8 cellular contexts compared by ENCODE assay signal in genomic region chr2:209960676-209961630, GRCh38. TPM values are rescaled to one million over a fixed set of nuclear protein-coding genes. Genes with fewer than 3 reads are reported as not detected.
DNase-seq lines count a peak whose midpoint lies in the region; ATAC-seq, FAIRE-seq and TF ChIP-seq lines count a peak whose summit lies in the region.

No MANE protein-coding gene starts in this region.

- peak; percentile 64 for TF ChIP-seq CTCF in HFF-Myc (IDR thresholded peaks at IDR 0.05; ENCODE audit: low read depth, low read length, missing control alignments)
- peak; percentile 67 for TF ChIP-seq CTCF in LNCAP (IDR thresholded peaks at IDR 0.05)
- peak; percentile 76 to 79 for TF ChIP-seq CTCF in mammary epithelial cell (conservative IDR thresholded peaks at IDR 0.05 in 1 of 2, IDR thresholded peaks at IDR 0.05 in 1 of 2; ENCODE audit: extremely low read depth in 1 of 2, insufficient read depth in 1 of 2, low read depth in 1 of 2, low read length in 2 of 2)
- TF ChIP-seq CTCF in keratinocyte (optimal IDR thresholded peaks at IDR 0.05 in 1 of 3, IDR thresholded peaks at IDR 0.05 in 1 of 3, conservative IDR thresholded peaks at IDR 0.05 in 1 of 3; ENCODE audit: extremely low read depth in 1 of 3, insufficient read depth in 2 of 3, low read length in 3 of 3) = peak; percentile 65 to 76 (median 75)

- H3K79me2 ChIP-seq in mammary epithelial cell (ENCODE audit: insufficient read depth, low read length) (no peaks in the 10 kb centered on the region), keratinocyte (ENCODE audit: control insufficient read depth, insufficient read depth, low read length) (no peaks in the 10 kb centered on the region)

- dilution Hi-C loops in mammary epithelial cell (cut with HindIII; ENCODE audit: low sequenced_read_pairs) (no loop called here), keratinocyte (cut with MboI; ENCODE audit: extremely low pct_ligation_motif_present, low sequenced_read_pairs) (no loop called here)

- intact Hi-C loops in Right ventricle myocardium inferior (cut with DNase I) = loop anchor here (5.0 to 10.0 kb wide), 2 partner anchors 536 to 624 kb away; partner anchors contain the start of gene MAP2
- intact Hi-C loops in cardiac septum (cut with DNase I) = no loop called here
- intact Hi-C loops in mammary epithelial cell (cut with micrococcal nuclease) = loop anchor here (1.0 to 10.0 kb wide), 5 partner anchors 384 to 1566 kb away; partner anchors contain the start of gene MAP2

- peak overlapping the region; percentile 4; the same call in 1 of the 2 replicates for H3K27ac ChIP-seq in SJCRH30
- no peak overlapping the region for H3K27ac ChIP-seq in mammary epithelial cell (ENCODE audit: insufficient read depth, low read depth, low read length)
- H3K27ac ChIP-seq in keratinocyte (ENCODE audit: control insufficient read depth, insufficient read depth, low read length) = no peak overlapping the region

- no peaks in the 10 kb centered on the region for H3K9me1 ChIP-seq in keratinocyte (ENCODE audit: control insufficient read depth, extremely low read depth, insufficient read depth, low read length)

- no TSS peak for BruUV-seq in mammary epithelial cell (replicated peaks; lab: Mats Ljungman, UMichigan)

- no peak for DNase-seq in Right ventricle myocardium inferior (ENCODE audit: missing footprints)
- DNase-seq in cardiac septum (ENCODE audit: low spot score) = no peak
- DNase-seq in HFF-Myc (ENCODE audit: extremely low read depth, low read depth) = peak; percentile 20
- DNase-seq in SJCRH30 = peak; percentile 71 to 92
- peak; percentile 19 for DNase-seq in mammary epithelial cell
- DNase-seq in keratinocyte (ENCODE audit: low read depth, low spot score) = no peak
- DNase-seq in stimulated activated CD4-positive, alpha-beta T cell treated with anti-CD3 and anti-CD28 coated beads, Interleukin-2, amount 100 ng/mL, for 48 hours = peak; percentile 16 to 28

- in situ Hi-C loops in mammary epithelial cell (cut with MboI; ENCODE audit: low sequenced_read_pairs in 2 of 2) = loop anchor here in 1 of 2 donors (25.0 kb wide), 1 partner anchor 624 kb away; no protein-coding TSS in a partner anchor

- FAIRE-seq in keratinocyte (lab: Jason Lieb, UNC) = peak; percentile 32

- H3K27me3 ChIP-seq in SJCRH30 = no peaks in the 10 kb centered on the region
- peaks cover 2% of the 10 kb centered on the region for H3K27me3 ChIP-seq in mammary epithelial cell (ENCODE audit: insufficient read depth, low read length)
- H3K27me3 ChIP-seq in keratinocyte (ENCODE audit: control insufficient read depth, extremely low read depth, insufficient read depth, low read length) = no peaks in the 10 kb centered on the region

- H2AFZ ChIP-seq in mammary epithelial cell (ENCODE audit: low read depth, low read length) = no peak overlapping the region
- peak overlapping the region; percentile 14 for H2AFZ ChIP-seq in keratinocyte (ENCODE audit: control insufficient read depth, low read length)

- H3K4me1 ChIP-seq in SJCRH30 (peaks cover 32% of the 10 kb centered on the region), mammary epithelial cell (ENCODE audit: insufficient read depth, low read length) (no peaks in the 10 kb centered on the region), keratinocyte (ENCODE audit: control insufficient read depth, extremely low read depth, insufficient read depth, low read length) (peaks cover 2% of the 10 kb centered on the region)

- H3K4me2 ChIP-seq in mammary epithelial cell (ENCODE audit: insufficient read depth, low read depth, low read length) (no peak overlapping the region), keratinocyte (ENCODE audit: control insufficient read depth, extremely low read depth, insufficient read depth, low read depth, low read length) (no peak overlapping the region)

- H3K4me3 ChIP-seq in HFF-Myc (replicated peaks; ENCODE audit: low read depth, low read length) (no peak overlapping the region), SJCRH30 (no peak overlapping the region), mammary epithelial cell (replicated peaks in 1 of 3; ENCODE audit: insufficient read depth in 1 of 3, low read depth in 2 of 3, low read length in 3 of 3) (no peak overlapping the region), keratinocyte (ENCODE audit: control insufficient read depth in 2 of 3, extremely low read depth in 1 of 3, insufficient read depth in 2 of 3, low read depth in 1 of 3, low read length in 3 of 3) (no peak overlapping the region)

- peak; percentile 65 for ATAC-seq in Right ventricle myocardium inferior

- H3K36me3 ChIP-seq in SJCRH30 = no peaks in the 10 kb centered on the region
- no peaks in the 10 kb centered on the region for H3K36me3 ChIP-seq in mammary epithelial cell (ENCODE audit: insufficient read depth, low read length)
- no peaks in the 10 kb centered on the region for H3K36me3 ChIP-seq in keratinocyte (ENCODE audit: control insufficient read depth in 2 of 2, extremely low read depth in 1 of 2, insufficient read depth in 2 of 2, low read length in 2 of 2)

- H4K20me1 ChIP-seq in mammary epithelial cell (ENCODE audit: insufficient read depth, low read length) (no peaks in the 10 kb centered on the region), keratinocyte (ENCODE audit: control insufficient read depth, extremely low read depth, insufficient read depth, low read length) (no peaks in the 10 kb centered on the region)

- CTCF ChIA-PET in mammary epithelial cell (lab: Charles Lee; ENCODE audit: low non-redundant PET) = interaction anchor here (0.6 to 1.0 kb wide), 6 partner anchors 27 to 772 kb away, joined by 3 to 7 read pairs (median 4); no protein-coding TSS in a partner anchor

- H3K9me3 ChIP-seq in SJCRH30 (replicated peaks) (no peaks in the 10 kb centered on the region), mammary epithelial cell (replicated peaks; ENCODE audit: insufficient read depth, low read length) (no peaks in the 10 kb centered on the region), keratinocyte (ENCODE audit: control insufficient read depth, low read depth, low read length) (no peaks in the 10 kb centered on the region)

- WGBS in mammary epithelial cell (ENCODE audit: low coverage, missing lambda C conversion rate) = 25% methylated on average over 4 of the region's 4 CpGs

- no peak overlapping the region for H3K9ac ChIP-seq in mammary epithelial cell (ENCODE audit: insufficient read depth, low read length)
- no peak overlapping the region for H3K9ac ChIP-seq in keratinocyte (ENCODE audit: control insufficient read depth, extremely low read depth, insufficient read depth, low read length)

RNA-seq across cellular contexts. Expression of gene RPE, which starts 41.5 kb away (rescaled TPM):
- total RNA-seq in Right ventricle myocardium inferior (15.4 TPM), cardiac septum (20.2 TPM), mammary epithelial cell (100 to 1,000 TPM in 1 of 2 donors, 10 to 100 TPM in 1; 67.1 to 102 TPM)
- total RNA-seq in SJCRH30 (2014; rRNA removed; shearing (Covaris generic)) = 69.7 and 75.1 TPM in 2 replicates
- polyA plus RNA-seq in mammary epithelial cell (80.0 TPM), keratinocyte (59.5 to 69.6 TPM (median 67.9 TPM) in 3 replicates)
- polyA minus RNA-seq in mammary epithelial cell (148 TPM), keratinocyte (59.6 to 101 TPM (median 99.2 TPM) in 3 replicates)
- 13.1 TPM for polyA plus RNA-seq in keratinocyte (2011; ENCODE audit: low read depth)
- polyA plus RNA-seq in keratinocyte (2011; cell fraction: cytosol; rRNA removed) = 58.7 and 74.6 TPM in 2 replicates
- 43.0 and 49.6 TPM in 2 replicates for polyA plus RNA-seq in keratinocyte (2011; cell fraction: nucleus; rRNA removed)
- 39.8 and 50.0 TPM in 2 replicates for polyA plus RNA-seq in keratinocyte (2012; ENCODE audit: low replicate concordance)
- 45.8 TPM for polyA minus RNA-seq in keratinocyte (2011; cell fraction: cytosol; rRNA and poly(A)+ RNA removed)
- polyA minus RNA-seq in keratinocyte (2011; cell fraction: nucleus; rRNA and poly(A)+ RNA removed) = 30.7 and 50.2 TPM in 2 replicates

Comparison
In these comparisons a context has a peak if more than half of its experiments do, and no peak if none do; other contexts are left out.
1. DNase-seq: peak in HFF-Myc (single experiment), SJCRH30 (2 of 2), mammary epithelial cell (single experiment) and stimulated activated CD4-positive, alpha-beta T cell treated with anti-CD3 and anti-CD28 coated beads, Interleukin-2, amount 100 ng/mL, for 48 hours (2 of 2); none in Right ventricle myocardium inferior (single experiment), cardiac septum (single experiment) and keratinocyte (single experiment).
2. Peak in every context shown above with its lines, with median percentiles within 50 percentile points of each other: CTCF ChIP-seq.